In genomic region chr1:240190881-240191385, GRCh38 we compare ENCODE assay signal across 8 cellular contexts.
DNase-seq lines count a peak whose midpoint lies in the region; FAIRE-seq and TF ChIP-seq lines count a peak whose summit lies in the region.

No MANE protein-coding gene starts in this region.

- no peak overlapping the region for H2AFZ ChIP-seq in osteoblast (ENCODE audit: low read length)

- TF ChIP-seq POLR2A in H54 (IDR thresholded peaks at IDR 0.05; ENCODE audit: low read depth, low read length) = no peak
- TF ChIP-seq POLR2A in esophagus squamous epithelium (IDR thresholded peaks at IDR 0.05) = no peak

- WGBS in esophagus squamous epithelium, 2 donors = 4 to 15% methylated on average over 5 of the region's 5 CpGs

- no peak overlapping the region for H3K27ac ChIP-seq in AG04450 (ENCODE audit: low read depth, low read length)
- no peak overlapping the region for H3K27ac ChIP-seq in osteoblast (ENCODE audit: low read depth, low read length)
- no peak overlapping the region for H3K27ac ChIP-seq in esophagus squamous epithelium

- H3K4me1 ChIP-seq in osteoblast (ENCODE audit: insufficient read depth, low read length) (peaks cover 27% of the 10 kb centered on the region), esophagus squamous epithelium (no peaks in the 10 kb centered on the region)

- peak overlapping the region; percentile 5 for H3K4me2 ChIP-seq in osteoblast (ENCODE audit: insufficient read depth, low read length)

- TF ChIP-seq CTCF in AG04450 (IDR thresholded peaks at IDR 0.05; ENCODE audit: low read depth, low read length) (peak; percentile 78), choroid plexus epithelial cell (conservative IDR thresholded peaks at IDR 0.05; ENCODE audit: low read depth, low read length) (peak; percentile 64), osteoblast (IDR thresholded peaks at IDR 0.05; ENCODE audit: extremely low read depth, low read depth, low read length) (peak; percentile 79), esophagus squamous epithelium (IDR thresholded peaks at IDR 0.05) (no peak)

- H3K27me3 ChIP-seq in AG04450 (ENCODE audit: control insufficient read depth, insufficient read depth, low read length) (no peaks in the 10 kb centered on the region), osteoblast (ENCODE audit: insufficient read depth, low read length) (no peaks in the 10 kb centered on the region), esophagus squamous epithelium (no peaks in the 10 kb centered on the region)

- intact Hi-C loops in esophagus squamous epithelium (cut with DNase I) = no loop called here

- H3K36me3 ChIP-seq in osteoblast (ENCODE audit: insufficient read depth, low read length) (no peaks in the 10 kb centered on the region), esophagus squamous epithelium (no peaks in the 10 kb centered on the region)

- POLR2A ChIA-PET in AG04450 (lab: Yijun Ruan, JAX) = interaction anchor here (0.6 to 1.4 kb wide), 3 partner anchors 421 to 657 kb away, joined by 5 to 9 read pairs (median 5); partner anchors contain the start of gene GREM2

- H3K79me2 ChIP-seq in osteoblast (ENCODE audit: insufficient read depth, low read length) = peaks cover 5% of the 10 kb centered on the region

- DNase-seq in AG04450 (ENCODE audit: low read depth, low spot score) (peak; percentile 98), H54 (ENCODE audit: insufficient read length, low spot score) (peak; percentile 15), NCI-H69 (lab: John Stamatoyannopoulos, UW) (peak; percentile 56), choroid plexus epithelial cell (ENCODE audit: low read depth) (peak; percentile 91), osteoblast (ENCODE audit: insufficient read length, low spot score, missing footprints) (peak; percentile 65), esophagus squamous epithelium (lab: John Stamatoyannopoulos, UW) (no peak), NOMO-1 (lab: John Stamatoyannopoulos, UW; ENCODE audit: unreplicated experiment in 2 of 2) (no peak), T-helper 9 cell (no peak)

- peak; percentile 85 for FAIRE-seq in H54 (lab: Jason Lieb, UNC)

- H3K4me3 ChIP-seq in AG04450 (ENCODE audit: low read depth, low read length) (no peak overlapping the region), choroid plexus epithelial cell (ENCODE audit: low read depth, low read length) (no peak overlapping the region), osteoblast (ENCODE audit: insufficient read depth, low read length) (no peak overlapping the region), esophagus squamous epithelium (no peak overlapping the region)

- H3K9me3 ChIP-seq in AG04450 (ENCODE audit: control insufficient read depth, insufficient read depth, low read length) (no peaks in the 10 kb centered on the region), osteoblast (ENCODE audit: low read depth, low read length) (no peaks in the 10 kb centered on the region), esophagus squamous epithelium (no peaks in the 10 kb centered on the region)

- H4K20me1 ChIP-seq in osteoblast (ENCODE audit: insufficient read depth, low read length) = no peaks in the 10 kb centered on the region

- CTCF ChIA-PET in AG04450 (lab: Charles Lee) = interaction anchor here (1.0 to 1.9 kb wide), 9 partner anchors 9 to 553 kb away, joined by 3 to 21 read pairs (median 6); no protein-coding TSS in a partner anchor

Comparison
In these comparisons a context has a peak if more than half of its experiments do, and no peak if none do; other contexts are left out.
1. DNase-seq: peak in AG04450 (single experiment), H54 (single experiment), NCI-H69 (single experiment), choroid plexus epithelial cell (single experiment) and osteoblast (single experiment); none in esophagus squamous epithelium (single experiment), NOMO-1 (0 of 2) and T-helper 9 cell (single experiment).
2. CTCF ChIP-seq: peak in AG04450 (single experiment), choroid plexus epithelial cell (single experiment) and osteoblast (single experiment); none in esophagus squamous epithelium (0 of 6).